In genomic region chrX:71627588-71628404, GRCh38 we compare ENCODE assay signal across 1 cellular context.
A peak's percentile ranks its signal among the peaks of the same experiment; 100 is the strongest.
TF ChIP-seq lines count a peak whose summit lies in the region.

No MANE protein-coding gene starts in this region.

TF ChIP-seq in HepG2, 621 proteins besides CTCF, POLR2A, EP300 and RAD21:
- 0 out of 2 replicates have a peak, but pooled peaks have one; percentile 30 for TF ChIP-seq ESRRA (CRISPR knock-in tag; IDR thresholded peaks at IDR 0.05; ENCODE audit: low read depth)
- peak; percentile 91 for TF ChIP-seq MAFF (IDR thresholded peaks at IDR 0.05; ENCODE audit: low read depth, low read length)
- TF ChIP-seq, protein P1, sequence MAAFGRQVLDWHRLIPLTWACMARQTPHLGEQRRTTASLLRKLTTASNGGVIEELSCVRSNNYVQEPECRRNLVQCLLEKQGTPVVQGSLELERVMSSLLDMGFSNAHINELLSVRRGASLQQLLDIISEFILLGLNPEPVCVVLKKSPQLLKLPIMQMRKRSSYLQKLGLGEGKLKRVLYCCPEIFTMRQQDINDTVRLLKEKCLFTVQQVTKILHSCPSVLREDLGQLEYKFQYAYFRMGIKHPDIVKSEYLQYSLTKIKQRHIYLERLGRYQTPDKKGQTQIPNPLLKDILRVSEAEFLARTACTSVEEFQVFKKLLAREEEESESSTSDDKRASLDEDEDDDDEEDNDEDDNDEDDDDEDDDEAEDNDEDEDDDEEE (CRISPR knock-in tag; IDR thresholded peaks at IDR 0.05): no peak
- TF ChIP-seq, protein P2, sequence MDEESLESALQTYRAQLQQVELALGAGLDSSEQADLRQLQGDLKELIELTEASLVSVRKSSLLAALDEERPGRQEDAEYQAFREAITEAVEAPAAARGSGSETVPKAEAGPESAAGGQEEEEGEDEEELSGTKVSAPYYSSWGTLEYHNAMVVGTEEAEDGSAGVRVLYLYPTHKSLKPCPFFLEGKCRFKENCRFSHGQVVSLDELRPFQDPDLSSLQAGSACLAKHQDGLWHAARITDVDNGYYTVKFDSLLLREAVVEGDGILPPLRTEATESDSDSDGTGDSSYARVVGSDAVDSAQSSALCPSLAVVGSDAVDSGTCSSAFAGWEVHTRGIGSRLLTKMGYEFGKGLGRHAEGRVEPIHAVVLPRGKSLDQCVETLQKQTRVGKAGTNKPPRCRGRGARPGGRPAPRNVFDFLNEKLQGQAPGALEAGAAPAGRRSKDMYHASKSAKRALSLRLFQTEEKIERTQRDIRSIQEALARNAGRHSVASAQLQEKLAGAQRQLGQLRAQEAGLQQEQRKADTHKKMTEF (CRISPR knock-in tag; IDR thresholded peaks at IDR 0.05): no peak
- TF ChIP-seq, protein P3, sequence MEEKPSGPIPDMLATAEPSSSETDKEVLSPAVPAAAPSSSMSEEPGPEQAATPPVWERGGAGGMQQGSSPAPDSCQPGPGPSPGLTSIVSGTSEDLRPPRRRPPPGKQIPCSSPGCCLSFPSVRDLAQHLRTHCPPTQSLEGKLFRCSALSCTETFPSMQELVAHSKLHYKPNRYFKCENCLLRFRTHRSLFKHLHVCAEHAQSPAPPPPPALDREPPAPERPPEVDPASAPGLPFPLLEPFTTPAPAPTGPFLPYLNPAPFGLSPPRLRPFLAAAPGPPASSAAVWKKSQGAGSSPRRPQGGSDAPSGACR (CRISPR knock-in tag; IDR thresholded peaks at IDR 0.05): no peak
- peak; percentile 51 for TF ChIP-seq HNF4A (CRISPR knock-in tag; IDR thresholded peaks at IDR 0.05)
- no peak for TF ChIP-seq ZNF605 (CRISPR knock-in tag; IDR thresholded peaks at IDR 0.05)
- TF ChIP-seq MAFK (conservative IDR thresholded peaks at IDR 0.05 in 1 of 2, IDR thresholded peaks at IDR 0.05 in 1 of 2; ENCODE audit: low read length in 2 of 2): peak; percentile 91 to 92
- TF ChIP-seq HNF4G (IDR thresholded peaks at IDR 0.05; ENCODE audit: borderline replicate concordance, low read depth, low read length): peak; percentile 46; the same call in 1 of the 2 replicates
- TF ChIP-seq HNF4G (CRISPR knock-in tag; IDR thresholded peaks at IDR 0.05; ENCODE audit: borderline replicate concordance, low read depth): no peak
- TF ChIP-seq ZNF460 (CRISPR knock-in tag; IDR thresholded peaks at IDR 0.05; ENCODE audit: borderline replicate concordance): no peak
- 0 out of 2 replicates have a peak, but pooled peaks have one; percentile 19 for TF ChIP-seq GATAD2A (CRISPR knock-in tag; IDR thresholded peaks at IDR 0.05)
